ENCODE assay signal across 8 cellular contexts in the genomic region with DNA sequence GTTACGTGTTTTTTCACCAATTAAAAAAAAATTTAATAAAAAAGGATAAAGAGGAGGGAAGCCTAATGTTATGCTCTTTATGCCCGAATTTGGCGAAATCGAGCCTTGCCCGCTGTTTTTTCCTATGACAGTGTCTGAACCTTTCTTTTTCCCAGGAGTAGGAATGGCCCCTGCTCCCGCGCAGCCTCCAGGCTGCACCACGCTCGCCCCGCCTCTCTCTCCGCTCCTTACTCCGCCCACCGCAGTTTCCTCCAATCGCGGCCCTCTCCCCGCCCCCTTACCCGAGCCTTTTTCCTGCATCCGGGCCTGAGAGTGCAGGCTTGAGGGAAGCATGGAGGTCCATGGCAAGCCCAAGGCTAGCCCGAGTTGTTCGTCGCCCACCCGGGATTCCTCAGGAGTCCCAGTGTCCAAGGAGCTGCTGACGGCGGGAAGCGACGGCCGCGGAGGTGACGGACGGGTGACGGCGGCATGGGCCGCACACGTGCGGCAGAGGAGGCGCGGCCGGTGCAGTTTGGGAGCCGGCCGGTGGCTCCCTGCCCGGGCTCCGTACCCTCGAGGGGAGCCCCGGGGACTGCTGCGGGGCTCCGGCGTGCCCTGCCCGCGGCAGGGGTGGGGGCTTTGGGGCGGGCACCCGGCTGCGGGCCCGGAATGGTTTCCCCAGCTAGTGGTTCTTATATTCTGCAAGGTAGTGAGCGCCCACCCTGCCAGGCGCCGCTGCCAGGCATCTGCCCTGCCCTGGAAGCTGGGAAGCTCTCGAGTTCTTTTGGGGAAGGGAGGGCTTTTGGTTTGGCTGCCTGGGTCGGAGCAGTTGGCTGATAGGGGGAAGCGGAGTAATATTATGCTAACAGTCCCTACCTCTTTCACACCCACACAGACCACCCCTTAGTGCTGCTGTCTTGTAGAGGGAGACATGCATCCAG. TPM values are rescaled to one million over a fixed set of nuclear protein-coding genes. Genes with fewer than 3 reads are reported as not detected.
DNase-seq lines count a peak whose midpoint lies in the region; ATAC-seq, FAIRE-seq and TF ChIP-seq lines count a peak whose summit lies in the region.

NOPCHAP1 (plus strand) TSS at position 295 of the 920 bp plus-strand sequence; CDS start at position 332, 37 bp downstream.

- TF ChIP-seq POLR2A in GM10847 (IDR thresholded peaks at IDR 0.05; ENCODE audit: extremely low read depth, insufficient read length): peak; percentile 62

- H4K20me1 ChIP-seq in SU-DHL-6 (ENCODE audit: low read depth, low read length): no peaks in the 10 kb centered on the region

- H3K4me1 ChIP-seq in pancreas: peaks cover 7 to 21% (median 20%) of the 10 kb centered on the region in 3 donors
- H3K4me1 ChIP-seq in tibial artery: peaks cover 0 to 22% (median 16%) of the 10 kb centered on the region in 4 donors

- peak within 1 kb of the TSS; percentile 87 for H3K4me3 Mint-ChIP-seq in activated naive CD8-positive, alpha-beta T cell treated with anti-CD3 and anti-CD28 coated beads for 36 hours

- H3K36me3 Mint-ChIP-seq in activated naive CD8-positive, alpha-beta T cell treated with anti-CD3 and anti-CD28 coated beads for 36 hours: peaks cover 39% of the 10 kb centered on the region

- FAIRE-seq in pancreas (lab: Jason Lieb, UNC): no peak

- H3K9me3 ChIP-seq in SU-DHL-6 (ENCODE audit: insufficient read depth, low read length) (no peaks in the 10 kb centered on the region), pancreas (no peaks in the 10 kb centered on the region), tibial artery (no peaks in the 10 kb centered on the region)

- peaks cover 39% of the 10 kb centered on the region for H3K4me1 Mint-ChIP-seq in activated naive CD8-positive, alpha-beta T cell treated with anti-CD3 and anti-CD28 coated beads for 36 hours

- H3K27ac ChIP-seq in SU-DHL-6 (ENCODE audit: low read depth, low read length) (peak within 1 kb of the TSS; percentile 28; the same call in 1 of the 2 replicates), pancreas (peak within 1 kb of the TSS in 3 of 4 donors; percentile 57 to 71 (median 67)), tibial artery (peak within 1 kb of the TSS; percentile 76 to 79)

- 0 to 1% methylated on average over 50 to 59 of the region's 59 CpGs for WGBS in pancreas, 2 donors

- H3K9me3 Mint-ChIP-seq in activated naive CD8-positive, alpha-beta T cell treated with anti-CD3 and anti-CD28 coated beads for 36 hours: no peaks in the 10 kb centered on the region

- peaks cover 40% of the 10 kb centered on the region for H3K79me2 ChIP-seq in SU-DHL-6 (ENCODE audit: insufficient read depth, low read length)

- DNase-seq in NCI-H1105 treated with DMSO at 0.1 percent for 48 hours (lab: John Stamatoyannopoulos, UW) (peak; percentile 94), Right ventricle myocardium superior (peak; percentile 95), pancreas (peak; percentile 87 to 96 (median 93)), tibial artery (peak; percentile 95 to 97)
- peak; percentile 86 for DNase-seq in activated naive CD8-positive, alpha-beta T cell treated with anti-CD3 and anti-CD28 coated beads for 36 hours

- peak; percentile 99 for ATAC-seq in HG02642 (IDR thresholded peaks at IDR 0.05; ENCODE audit: poor library complexity, unreplicated experiment)
- ATAC-seq in Right ventricle myocardium superior (ENCODE audit: poor library complexity): peak; percentile 100
- peak; percentile 99 to 100 (median 100) for ATAC-seq in pancreas

- no peaks in the 10 kb centered on the region for H3F3A ChIP-seq in SU-DHL-6 (ENCODE audit: insufficient read depth)

- H3K4me2 ChIP-seq in SU-DHL-6 (ENCODE audit: low read depth, low read length, poor library complexity, severe bottlenecking): peak within 1 kb of the TSS; percentile 84

- peak within 1 kb of the TSS; percentile 97 for H2AFZ ChIP-seq in SU-DHL-6 (ENCODE audit: low read depth, low read length, severe bottlenecking)

- peak within 1 kb of the TSS; percentile 81 for H3K27ac Mint-ChIP-seq in activated naive CD8-positive, alpha-beta T cell treated with anti-CD3 and anti-CD28 coated beads for 36 hours

- H3K4me3 ChIP-seq in SU-DHL-6 (ENCODE audit: insufficient read depth, low read length, poor library complexity, severe bottlenecking): peak within 1 kb of the TSS; percentile 85
- peak within 1 kb of the TSS; percentile 76 to 96 (median 80) for H3K4me3 ChIP-seq in pancreas
- H3K4me3 ChIP-seq in tibial artery: peak within 1 kb of the TSS; percentile 69 to 86

- no peaks in the 10 kb centered on the region for H3K9me2 ChIP-seq in SU-DHL-6 (replicated peaks; ENCODE audit: insufficient read depth, low read length)

- H3K27me3 ChIP-seq in SU-DHL-6 (ENCODE audit: low read length): no peaks in the 10 kb centered on the region
- no peaks in the 10 kb centered on the region for H3K27me3 ChIP-seq in pancreas
- no peaks in the 10 kb centered on the region for H3K27me3 ChIP-seq in tibial artery

- H3K36me3 ChIP-seq in SU-DHL-6 (ENCODE audit: low read length) (peaks cover 13% of the 10 kb centered on the region; the same call in 1 of the 2 replicates), pancreas (no peaks in the 10 kb centered on the region), tibial artery (peaks cover 9 to 15% (median 10%) of the 10 kb centered on the region in 3 donors)

- H3K27me3 Mint-ChIP-seq in activated naive CD8-positive, alpha-beta T cell treated with anti-CD3 and anti-CD28 coated beads for 36 hours: no peaks in the 10 kb centered on the region

- intact Hi-C loops in Right ventricle myocardium superior (cut with DNase I) (no loop called here), pancreas (cut with DNase I) (no loop called here), tibial artery (cut with DNase I; ENCODE audit: low total_unique reads) (no loop called here)

- TF ChIP-seq CTCF in SU-DHL-6 (IDR thresholded peaks at IDR 0.05; ENCODE audit: insufficient read depth, low read length, poor library complexity, severe bottlenecking): no peak
- no peak for TF ChIP-seq CTCF in pancreas (IDR thresholded peaks at IDR 0.05)
- TF ChIP-seq CTCF in tibial artery (IDR thresholded peaks at IDR 0.05): peak in 1 of 2 experiments; percentile 12

- peak within 1 kb of the TSS; percentile 77 for H3K9ac ChIP-seq in SU-DHL-6 (ENCODE audit: low read length)

RNA-seq across cellular contexts. Expression of gene NOPCHAP1, which starts in this region (rescaled TPM):
- total RNA-seq in activated naive CD8-positive, alpha-beta T cell treated with anti-CD3 and anti-CD28 coated beads for 36 hours: 10 to 100 TPM; 42.1 to 42.3 TPM
- total RNA-seq in Right ventricle myocardium superior (9.2 TPM), pancreas (10 to 100 TPM; 12.9 to 21.5 (median 15.1) TPM)
- 1 to 10 TPM; 7.2 to 7.6 TPM for polyA plus RNA-seq in pancreas

Comparison
In these comparisons a context has a peak if more than half of its experiments do, and no peak if none do; other contexts are left out.
1. Peak in every context shown above with its lines: DNase-seq, ATAC-seq, H3K4me3 ChIP-seq and H3K27ac ChIP-seq.